ENCODE assay signal across 8 cellular contexts in the genomic region with DNA sequence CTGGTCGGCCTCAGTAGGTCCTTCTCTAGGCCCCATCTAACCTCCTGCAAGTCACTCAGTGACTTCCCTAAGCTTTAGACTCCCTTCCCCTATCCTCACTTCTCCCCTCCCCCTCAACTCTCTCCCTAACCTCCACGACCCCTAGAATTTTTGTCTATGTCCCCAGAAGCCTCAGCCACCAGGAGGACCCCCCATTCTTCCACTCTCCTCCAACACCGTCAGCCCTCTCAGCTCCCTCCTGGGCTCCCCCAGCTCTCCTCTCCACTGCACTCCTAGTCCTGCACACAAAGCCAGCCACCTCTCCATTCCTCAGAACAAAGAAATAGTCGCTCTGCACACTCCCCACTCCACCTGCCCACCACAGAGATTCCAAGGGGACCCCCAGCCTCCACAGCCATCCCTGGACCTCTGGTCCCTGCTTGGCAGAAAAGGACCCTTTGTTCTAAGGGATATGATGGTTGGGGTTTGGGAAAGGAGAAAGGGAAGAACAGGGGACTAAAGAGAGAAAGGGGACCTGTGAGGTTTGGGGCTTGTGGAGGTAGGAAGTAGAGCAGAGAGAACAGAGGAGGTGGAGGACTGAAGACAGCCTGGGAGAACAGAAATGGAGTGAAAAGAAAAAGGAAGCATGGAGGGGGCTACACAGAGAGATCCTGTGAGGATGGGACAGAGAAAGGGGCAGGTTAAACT.
A peak's percentile ranks its signal among the peaks of the same experiment; 100 is the strongest.
DNase-seq lines count a peak whose midpoint lies in the region; ATAC-seq and TF ChIP-seq lines count a peak whose summit lies in the region.

No MANE protein-coding gene starts in this region.

- no peaks in the 10 kb centered on the region for H3K79me2 ChIP-seq in parathyroid adenoma

- ATAC-seq in effector memory CD8-positive, alpha-beta T cell (replicated peaks), result no peak
- no peak for ATAC-seq in GM19395 (IDR thresholded peaks at IDR 0.05; ENCODE audit: unreplicated experiment)
- ATAC-seq in HG03139 (IDR thresholded peaks at IDR 0.05; ENCODE audit: unreplicated experiment), result no peak

- H3K4me1 ChIP-seq in parathyroid adenoma, result peaks cover 2% of the 10 kb centered on the region

- H3K9me3 Mint-ChIP-seq in effector memory CD8-positive, alpha-beta T cell, result no peaks in the 10 kb centered on the region

- in situ Hi-C loops in GM13977 (cut with MboI; ENCODE audit: low pct_unique_long_range_greater_than_20kb, low sequenced_read_pairs, unreplicated experiment), result no loop called here

- no peaks in the 10 kb centered on the region for H3K36me3 ChIP-seq in parathyroid adenoma (ENCODE audit: control insufficient read depth, insufficient read depth, low read length)

- peak overlapping the region; percentile 29 for H3K27ac ChIP-seq in parathyroid adenoma

- H3K9ac ChIP-seq in parathyroid adenoma, result no peak overlapping the region

- TF ChIP-seq CTCF in GM12864 (IDR thresholded peaks at IDR 0.05; ENCODE audit: low read depth, low read length, missing control alignments), result no peak
- no peak for TF ChIP-seq CTCF in parathyroid adenoma (IDR thresholded peaks at IDR 0.05)
- no peak for TF ChIP-seq CTCF in GM13977 (IDR thresholded peaks at IDR 0.05; ENCODE audit: extremely low read depth, insufficient read depth, missing control alignments)

- no peaks in the 10 kb centered on the region for H3K27me3 Mint-ChIP-seq in effector memory CD8-positive, alpha-beta T cell

- DNase-seq in GM12864 (ENCODE audit: low read depth) (no peak), NOMO-1 treated with dmso at 0.1 percent for 144 hours (lab: John Stamatoyannopoulos, UW; ENCODE audit: unreplicated experiment) (peak; percentile 23), GM13977 (ENCODE audit: low spot score) (no peak)
- DNase-seq in effector memory CD8-positive, alpha-beta T cell, result no peak
- DNase-seq in stimulated activated CD4-positive, alpha-beta T cell treated with anti-CD3 and anti-CD28 coated beads, Interleukin-1b, Interleukin-23, amount 100 ng/mL, for 48 hours, result no peak

- H3K4me3 ChIP-seq in GM12864 (ENCODE audit: low read depth, low read length) (peak overlapping the region; percentile 88), parathyroid adenoma (ENCODE audit: low read depth, low read length) (peak overlapping the region; percentile 92)

- H3K4me1 Mint-ChIP-seq in effector memory CD8-positive, alpha-beta T cell (ENCODE audit: low read depth in 2 of 2), result peaks cover 80 to 87% of the 10 kb centered on the region in 2 donors

- peaks cover 47% of the 10 kb centered on the region for H3K36me3 Mint-ChIP-seq in effector memory CD8-positive, alpha-beta T cell (ENCODE audit: insufficient read depth)

- H3K4me3 Mint-ChIP-seq in effector memory CD8-positive, alpha-beta T cell, result peak overlapping the region; percentile 83 to 97

- no peak overlapping the region for H2AFZ ChIP-seq in parathyroid adenoma

- peak overlapping the region; percentile 85 for H3K4me2 ChIP-seq in parathyroid adenoma (ENCODE audit: low read length)

- no peaks in the 10 kb centered on the region for H3K27me3 ChIP-seq in parathyroid adenoma (ENCODE audit: control insufficient read depth, insufficient read depth, low read length)

- H3K27ac Mint-ChIP-seq in effector memory CD8-positive, alpha-beta T cell, result peak overlapping the region; percentile 85 to 94

- no peaks in the 10 kb centered on the region for H3K9me3 ChIP-seq in parathyroid adenoma (ENCODE audit: control insufficient read depth, low read length)
